Comparison of ENCODE assay signal across 23 cellular contexts in the genomic region with DNA sequence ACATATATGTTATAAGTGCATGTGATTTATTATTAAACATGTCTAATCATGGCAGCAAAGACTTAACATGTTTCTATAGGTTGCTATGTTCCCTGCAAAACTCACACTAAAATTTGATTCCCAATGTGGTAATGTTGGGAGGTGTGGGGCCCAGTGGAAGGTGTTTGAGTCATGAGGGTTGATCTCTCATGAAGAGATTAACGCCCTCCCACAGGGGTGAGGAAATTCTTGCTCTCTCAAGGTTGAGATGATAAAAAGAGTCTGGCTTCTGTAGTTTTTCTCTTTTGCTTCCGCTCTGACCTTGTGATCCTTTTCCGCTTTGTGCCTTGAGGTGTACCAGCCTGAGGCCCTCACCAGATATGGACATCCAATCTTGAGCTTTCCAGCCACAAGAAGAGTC.
"Had no signal": no experiment of that assay in that cellular context is flagged by ENCODE, and none has a peak within 500 bp of the region (broad histone marks: within the 10 kb centered on the region; RNA-seq: fewer than 3 reads in every experiment).

No MANE protein-coding gene starts in this region.

- H3K4me3 Mint-ChIP-seq: activated naive CD8-positive, alpha-beta T cell treated with anti-CD3 and anti-CD28 coated beads for 36 hours; activated T-helper 1 cell treated with anti-CD3 and anti-CD28 coated beads, Interleukin-12 subunit alpha, Interleukin-12 subunit beta, Interleukin-2, Interleukin-4 antibody, amounts not matched to agents 30 ng/mL and 10 ng/mL and 1 ng/mL, durations not matched to agents 14 hours and 24 hours and 36 hours; brain; naive B cell; neural crest cell; stimulated activated memory B cell treated with anti-CD40 and anti-IgM and Interleukin-4, amounts not matched to agents 10 μg/mL and 1 μg/mL and 100 μg/mL, for 72 hours had no signal

- H3K27me3 Mint-ChIP-seq: activated naive CD8-positive, alpha-beta T cell treated with anti-CD3 and anti-CD28 coated beads for 36 hours; brain; naive B cell; stimulated activated memory B cell treated with anti-CD40 and anti-IgM and Interleukin-4, amounts not matched to agents 10 μg/mL and 1 μg/mL and 100 μg/mL, for 72 hours had no signal

- H3K79me2 ChIP-seq: parathyroid adenoma had no signal

- H3K4me3 ChIP-seq: left ventricle myocardium inferior, mucosa of descending colon, sigmoid colon, spleen had no signal

- H3K36me3 ChIP-seq: left ventricle myocardium inferior, sigmoid colon, spleen had no signal

- H3K4me1 ChIP-seq: foreskin keratinocyte, left ventricle myocardium inferior, parathyroid adenoma, sigmoid colon, spleen had no signal

- H3K4me1 Mint-ChIP-seq: activated naive CD8-positive, alpha-beta T cell treated with anti-CD3 and anti-CD28 coated beads for 36 hours; naive B cell; stimulated activated memory B cell treated with anti-CD40 and anti-IgM and Interleukin-4, amounts not matched to agents 10 μg/mL and 1 μg/mL and 100 μg/mL, for 72 hours had no signal

- ATAC-seq: foreskin keratinocyte; mucosa of descending colon; stimulated activated memory B cell treated with anti-CD40 and anti-IgM and Interleukin-4, amounts not matched to agents 10 μg/mL and 1 μg/mL and 100 μg/mL, for 72 hours had no signal

- H3K36me3 Mint-ChIP-seq: activated naive CD8-positive, alpha-beta T cell treated with anti-CD3 and anti-CD28 coated beads for 36 hours; brain; naive B cell; stimulated activated memory B cell treated with anti-CD40 and anti-IgM and Interleukin-4, amounts not matched to agents 10 μg/mL and 1 μg/mL and 100 μg/mL, for 72 hours had no signal

- H3K27me3 ChIP-seq: foreskin keratinocyte, sigmoid colon, spleen had no signal

- H3K27ac ChIP-seq: foreskin keratinocyte, left ventricle myocardium inferior, parathyroid adenoma, sigmoid colon, spleen had no signal

- H3K9me3 ChIP-seq: left ventricle myocardium inferior, mucosa of descending colon, sigmoid colon, spleen had no signal

- H2AFZ ChIP-seq: parathyroid adenoma had no signal

- DNase-seq: activated CD4-positive, alpha-beta T cell treated with anti-CD3 and anti-CD28 coated beads, Interleukin-2, amount 50 U/mL, for 4 hours; activated CD4-positive, CD25-positive, alpha-beta regulatory T cell treated with anti-CD3 and anti-CD28 coated beads, Interleukin-2, amount 50 U/mL, for 72 hours; activated gamma-delta T cell treated with Interleukin-2 at 50 U/mL for 16 hours; activated naive CD8-positive, alpha-beta T cell treated with anti-CD3 and anti-CD28 coated beads for 36 hours; amygdala; caudate nucleus; foreskin keratinocyte; hippocampal formation; kidney glomerular epithelial cell; left ventricle myocardium inferior; mammary epithelial cell; mucosa of descending colon; naive B cell; sigmoid colon; spleen; stimulated activated CD4-positive, alpha-beta T cell treated with anti-CD3 and anti-CD28 coated beads, Interleukin-4, amount 100 ng/mL, for 4 hours; T-helper 1 cell; T-helper 9 cell had no signal

- H3K27ac Mint-ChIP-seq: activated naive CD8-positive, alpha-beta T cell treated with anti-CD3 and anti-CD28 coated beads for 36 hours; activated T-helper 1 cell treated with anti-CD3 and anti-CD28 coated beads, Interleukin-12 subunit alpha, Interleukin-12 subunit beta, Interleukin-2, Interleukin-4 antibody, amounts not matched to agents 30 ng/mL and 10 ng/mL and 1 ng/mL, durations not matched to agents 14 hours and 24 hours and 36 hours; naive B cell; stimulated activated memory B cell treated with anti-CD40 and anti-IgM and Interleukin-4, amounts not matched to agents 10 μg/mL and 1 μg/mL and 100 μg/mL, for 72 hours had no signal

- H3K9me3 Mint-ChIP-seq: activated naive CD8-positive, alpha-beta T cell treated with anti-CD3 and anti-CD28 coated beads for 36 hours; activated T-helper 1 cell treated with anti-CD3 and anti-CD28 coated beads, Interleukin-12 subunit alpha, Interleukin-12 subunit beta, Interleukin-2, Interleukin-4 antibody, amounts not matched to agents 30 ng/mL and 10 ng/mL and 1 ng/mL, durations not matched to agents 14 hours and 24 hours and 36 hours; brain; neural crest cell; stimulated activated memory B cell treated with anti-CD40 and anti-IgM and Interleukin-4, amounts not matched to agents 10 μg/mL and 1 μg/mL and 100 μg/mL, for 72 hours had no signal

- H3K9ac ChIP-seq: parathyroid adenoma had no signal
